Comparison of ENCODE assay signal across 8 cellular contexts in the genomic region with DNA sequence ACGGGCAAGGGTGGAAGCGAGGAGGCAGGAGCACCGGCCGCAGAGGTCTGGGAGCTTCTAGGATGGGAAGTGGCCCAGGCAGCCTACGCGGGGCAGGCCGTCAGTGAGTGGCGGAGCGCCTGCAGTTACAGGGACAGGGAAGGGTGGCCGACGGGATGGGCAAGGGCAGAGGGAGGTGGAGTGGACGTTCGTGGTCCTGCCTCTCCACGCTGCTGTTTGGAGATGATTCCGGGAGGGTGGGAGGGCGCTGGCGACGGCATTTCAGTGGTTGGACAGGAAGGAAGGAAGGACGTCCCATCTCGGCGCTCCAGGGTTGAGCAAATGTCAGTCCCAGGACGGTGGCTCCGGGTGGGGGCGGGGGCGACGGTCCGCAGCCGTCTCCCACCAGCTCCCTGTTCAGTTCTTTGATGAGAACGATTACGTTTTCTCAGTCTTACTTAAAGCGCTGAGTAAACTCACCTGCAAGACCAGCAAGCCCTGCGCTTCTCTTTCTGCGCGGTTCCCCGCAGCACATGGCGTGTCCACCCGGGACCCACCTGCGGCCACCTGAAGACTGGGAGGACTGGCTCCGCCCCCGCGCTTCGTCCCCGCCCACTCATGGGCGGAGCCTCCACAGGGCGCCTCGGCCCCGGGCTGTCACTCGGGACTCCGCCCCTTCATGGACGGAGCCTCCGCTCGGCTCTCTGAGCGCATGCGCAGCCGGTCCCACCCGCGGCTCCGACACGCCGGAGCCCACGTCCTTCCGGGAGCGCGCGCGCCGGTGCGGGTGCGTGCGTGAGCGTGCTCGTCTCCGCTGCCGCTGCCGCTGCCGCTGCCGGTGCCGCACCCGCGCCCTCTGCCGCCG.
DNase-seq lines count a peak whose midpoint lies in the region; ATAC-seq and TF ChIP-seq lines count a peak whose summit lies in the region.

A gene with protein sequence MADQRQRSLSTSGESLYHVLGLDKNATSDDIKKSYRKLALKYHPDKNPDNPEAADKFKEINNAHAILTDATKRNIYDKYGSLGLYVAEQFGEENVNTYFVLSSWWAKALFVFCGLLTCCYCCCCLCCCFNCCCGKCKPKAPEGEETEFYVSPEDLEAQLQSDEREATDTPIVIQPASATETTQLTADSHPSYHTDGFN (plus strand): TSS at position 769 of the 844 bp plus-strand sequence. CDS start 33,220 bp downstream, outside the sequence.

- H3K27me3 Mint-ChIP-seq in activated naive CD4-positive, alpha-beta T cell treated with anti-CD3 and anti-CD28 coated beads, Interleukin-2, amount 50 U/mL, for 24 hours = no peaks in the 10 kb centered on the region

- peak within 1 kb of the TSS; percentile 58 for H3K27ac ChIP-seq in substantia nigra (ENCODE audit: low read depth, low read length, poor library complexity, severe bottlenecking)

- peak within 1 kb of the TSS; percentile 98 for H3K27ac Mint-ChIP-seq in activated naive CD4-positive, alpha-beta T cell treated with anti-CD3 and anti-CD28 coated beads, Interleukin-2, amount 50 U/mL, for 24 hours

- H3K36me3 Mint-ChIP-seq in activated naive CD4-positive, alpha-beta T cell treated with anti-CD3 and anti-CD28 coated beads, Interleukin-2, amount 50 U/mL, for 24 hours = peaks cover 4% of the 10 kb centered on the region

- peaks cover 10% of the 10 kb centered on the region for H3K36me3 ChIP-seq in GM06990 (ENCODE audit: control insufficient read depth, insufficient read depth, low read length)

- no peaks in the 10 kb centered on the region for H3K9me3 Mint-ChIP-seq in activated naive CD4-positive, alpha-beta T cell treated with anti-CD3 and anti-CD28 coated beads, Interleukin-2, amount 50 U/mL, for 24 hours

- DNase-seq in GM06990 (ENCODE audit: extremely low read depth, insufficient read length) (peak; percentile 95), NCI-H1048 (lab: John Stamatoyannopoulos, UW) (peak; percentile 89), SKM-1 (lab: John Stamatoyannopoulos, UW; ENCODE audit: unreplicated experiment) (peak; percentile 88), germinal center (ENCODE audit: low spot score) (peak; percentile 100), nucleus accumbens (lab: John Stamatoyannopoulos, UW) (peak; percentile 52 to 96 (median 91)), substantia nigra (lab: John Stamatoyannopoulos, UW) (peak; percentile 57 to 98 (median 92))

- peak within 1 kb of the TSS; percentile 95 for H3K4me3 Mint-ChIP-seq in activated naive CD4-positive, alpha-beta T cell treated with anti-CD3 and anti-CD28 coated beads, Interleukin-2, amount 50 U/mL, for 24 hours

- no peaks in the 10 kb centered on the region for H3K27me3 ChIP-seq in GM06990 (replicated peaks; ENCODE audit: control insufficient read depth, insufficient read depth, low read length)

- ATAC-seq in HG02571 (IDR thresholded peaks at IDR 0.05; ENCODE audit: unreplicated experiment) = peak; percentile 79

- H3K4me3 ChIP-seq in GM06990 (replicated peaks; ENCODE audit: low read depth, low read length) = peak within 1 kb of the TSS; percentile 75

- no peak for TF ChIP-seq CTCF in GM06990 (IDR thresholded peaks at IDR 0.05; ENCODE audit: insufficient read depth, low read length, poor library complexity, severe bottlenecking)

- peaks cover 44% of the 10 kb centered on the region for H3K4me1 Mint-ChIP-seq in activated naive CD4-positive, alpha-beta T cell treated with anti-CD3 and anti-CD28 coated beads, Interleukin-2, amount 50 U/mL, for 24 hours

Comparison
In these comparisons a context has a peak if more than half of its experiments do, and no peak if none do; other contexts are left out.
1. Peak in every context shown above with its lines: DNase-seq, ATAC-seq, H3K4me3 ChIP-seq and H3K27ac ChIP-seq.